ENCODE assay signal across 31 cellular contexts in genomic region chrX:50805316-50805715, GRCh38. TPM values are rescaled to one million over a fixed set of nuclear protein-coding genes. Genes with fewer than 3 reads are reported as not detected.
"Had no signal": no experiment of that assay in that cellular context is flagged by ENCODE, and none has a peak within 500 bp of the region (broad histone marks: within the 10 kb centered on the region; RNA-seq: fewer than 3 reads in every experiment).

No MANE protein-coding gene starts in this region.

- H3K36me3 Mint-ChIP-seq: activated naive CD4-positive, alpha-beta T cell treated with anti-CD3 and anti-CD28 coated beads, Interleukin-2, amount 50 U/mL, for 72 hours; natural killer cell had no signal

- H3K4me3 ChIP-seq: lung, pancreas, psoas muscle, skin epidermis, tibial artery had no signal

- H3K4me1 Mint-ChIP-seq: activated B cell treated with CpG ODN at 0.5 μM for 24 hours; activated CD4-positive, alpha-beta T cell treated with anti-CD3 and anti-CD28 coated beads for 36 hours; activated T-helper 17 cell treated with anti-CD3 and anti-CD28 coated beads, Interleukin-2, amount 50 U/mL, for 72 hours; natural killer cell had no signal

- H3K9me3 ChIP-seq: neutrophil, pancreas, psoas muscle, tibial artery had no signal

- H3K4me1 ChIP-seq: pancreas, psoas muscle, tibial artery had no signal

- H3K36me3 ChIP-seq: brain microvascular endothelial cell, neutrophil, pancreas, tibial artery had no signal

- FAIRE-seq: pancreas, urothelium cell line had no signal

- H3K27me3 Mint-ChIP-seq: stimulated activated naive CD8-positive, alpha-beta T cell treated with anti-CD3 and anti-CD28 coated beads, Interleukin-15, Interleukin-2, amounts not matched to agents 100 ng/mL and 50 ng/mL, for 24 hours had no signal

- H3K27ac ChIP-seq: brain microvascular endothelial cell, neutrophil, pancreas, psoas muscle, skin epidermis, tibial artery had no signal

- H3K27ac Mint-ChIP-seq: activated B cell treated with CpG ODN at 0.5 μM for 24 hours; activated CD4-positive, alpha-beta T cell treated with anti-CD3 and anti-CD28 coated beads for 36 hours; activated naive CD4-positive, alpha-beta T cell treated with anti-CD3 and anti-CD28 coated beads, Interleukin-2, amount 50 U/mL, for 72 hours; activated T-cell treated with anti-CD3 and anti-CD28 coated beads, Interleukin-2, amount 50 U/mL, for 24 hours; activated T-helper 17 cell treated with anti-CD3 and anti-CD28 coated beads, Interleukin-2, amount 50 U/mL, for 72 hours; natural killer cell; stimulated activated naive CD8-positive, alpha-beta T cell treated with anti-CD3 and anti-CD28 coated beads, Interleukin-15, Interleukin-2, amounts not matched to agents 100 ng/mL and 50 ng/mL, for 24 hours; T-helper 1 cell treated with Interleukin-12 subunit alpha and Interleukin-12 subunit beta and Interleukin-4 antibody, amounts not matched to agents 30 μg/mL and 1 μg/mL, for 36 hours had no signal

- DNase-seq: activated B cell treated with CpG ODN at 0.5 μM for 24 hours; activated CD4-positive, alpha-beta T cell treated with anti-CD3 and anti-CD28 coated beads for 36 hours; activated CD4-positive, alpha-beta T cell treated with anti-CD3 and anti-CD28 coated beads, Interleukin-2, amount 50 U/mL, for 4 hours; activated CD8-positive, alpha-beta memory T cell treated with anti-CD3 and anti-CD28 coated beads for 24 hours; activated CD8-positive, alpha-beta memory T cell treated with anti-CD3 and anti-CD28 coated beads, Interleukin-2, amount 50 U/mL, for 4 hours; activated T-cell treated with anti-CD3 and anti-CD28 coated beads, Interleukin-2, amount 50 U/mL, for 24 hours; aorta; brain microvascular endothelial cell; caudate nucleus; dermis blood vessel endothelial cell; effector memory CD4-positive, alpha-beta T cell; foreskin melanocyte; glutamatergic neuron; hippocampal formation; left colon; natural killer cell; pancreas; psoas muscle; right cardiac atrium; stimulated activated CD4-positive, alpha-beta T cell treated with anti-CD3 and anti-CD28 coated beads, Interleukin-1b, Interleukin-23, amount 100 ng/mL, for 48 hours; T1000; tibial artery had no signal

- ATAC-seq: activated CD4-positive, alpha-beta T cell treated with anti-CD3 and anti-CD28 coated beads for 36 hours; activated naive CD4-positive, alpha-beta T cell treated with anti-CD3 and anti-CD28 coated beads, Interleukin-2, amount 50 U/mL, for 72 hours; activated T-helper 17 cell treated with anti-CD3 and anti-CD28 coated beads, Interleukin-2, amount 50 U/mL, for 72 hours; esophagus mucosa; left colon; natural killer cell; pancreas; psoas muscle; right cardiac atrium had no signal

- H3K9me3 Mint-ChIP-seq: activated B cell treated with CpG ODN at 0.5 μM for 24 hours; activated naive CD4-positive, alpha-beta T cell treated with anti-CD3 and anti-CD28 coated beads, Interleukin-2, amount 50 U/mL, for 72 hours; activated T-cell treated with anti-CD3 and anti-CD28 coated beads, Interleukin-2, amount 50 U/mL, for 24 hours; activated T-helper 17 cell treated with anti-CD3 and anti-CD28 coated beads, Interleukin-2, amount 50 U/mL, for 72 hours; natural killer cell; stimulated activated naive CD8-positive, alpha-beta T cell treated with anti-CD3 and anti-CD28 coated beads, Interleukin-15, Interleukin-2, amounts not matched to agents 100 ng/mL and 50 ng/mL, for 24 hours; T-helper 1 cell treated with Interleukin-12 subunit alpha and Interleukin-12 subunit beta and Interleukin-4 antibody, amounts not matched to agents 30 μg/mL and 1 μg/mL, for 36 hours had no signal

- H3K27me3 ChIP-seq: brain microvascular endothelial cell, neutrophil, tibial artery had no signal

- H3K4me3 Mint-ChIP-seq: activated B cell treated with CpG ODN at 0.5 μM for 24 hours; activated CD4-positive, alpha-beta T cell treated with anti-CD3 and anti-CD28 coated beads for 36 hours; activated T-cell treated with anti-CD3 and anti-CD28 coated beads, Interleukin-2, amount 50 U/mL, for 24 hours; activated T-helper 17 cell treated with anti-CD3 and anti-CD28 coated beads, Interleukin-2, amount 50 U/mL, for 72 hours; natural killer cell; stimulated activated naive CD8-positive, alpha-beta T cell treated with anti-CD3 and anti-CD28 coated beads, Interleukin-15, Interleukin-2, amounts not matched to agents 100 ng/mL and 50 ng/mL, for 24 hours; T-helper 1 cell treated with Interleukin-12 subunit alpha and Interleukin-12 subunit beta and Interleukin-4 antibody, amounts not matched to agents 30 μg/mL and 1 μg/mL, for 36 hours had no signal

RNA-seq across cellular contexts. Expression of gene SHROOM4, which starts 8.7 kb away (rescaled TPM):
- total RNA-seq: activated B cell treated with CpG ODN at 0.5 μM for 24 hours; activated CD4-positive, alpha-beta T cell treated with anti-CD3 and anti-CD28 coated beads for 36 hours; activated naive CD4-positive, alpha-beta T cell treated with anti-CD3 and anti-CD28 coated beads, Interleukin-2, amount 50 U/mL, for 72 hours; activated T-helper 17 cell treated with anti-CD3 and anti-CD28 coated beads, Interleukin-2, amount 50 U/mL, for 72 hours had no signal
